ENCODE assay signal across 16 cellular contexts in the genomic region with DNA sequence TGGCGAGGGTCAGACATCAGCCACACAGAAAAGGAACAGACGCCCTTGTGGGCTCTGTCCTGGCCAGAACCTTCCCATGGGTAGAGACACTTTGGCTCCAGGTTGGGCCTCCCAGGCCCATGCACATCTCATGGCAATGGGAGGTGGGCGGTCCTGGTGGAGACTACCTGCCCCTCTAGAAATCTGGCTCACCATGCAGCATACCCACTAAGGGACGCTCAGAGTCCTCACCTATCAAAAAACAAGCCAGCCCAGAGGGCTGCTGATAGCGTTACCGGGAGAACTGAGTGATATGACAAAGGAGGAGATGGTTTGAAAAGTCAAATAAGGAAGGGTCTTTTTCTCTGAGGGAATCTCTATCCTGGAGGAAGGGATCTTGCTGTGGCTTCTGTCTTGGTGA.
DNase-seq lines count a peak whose midpoint lies in the region; ATAC-seq and TF ChIP-seq lines count a peak whose summit lies in the region.
"Had no signal": no experiment of that assay in that cellular context is flagged by ENCODE, and none has a peak within 500 bp of the region (broad histone marks: within the 10 kb centered on the region; RNA-seq: fewer than 3 reads in every experiment).

No MANE protein-coding gene starts in this region.

- ATAC-seq in left ventricle myocardium superior, result peak; percentile 15
- ATAC-seq in stimulated activated memory B cell treated with anti-CD40 and anti-IgM and Interleukin-4, amounts not matched to agents 10 μg/mL and 1 μg/mL and 100 μg/mL, for 72 hours, result no peak

- no peak overlapping the region for H4K5ac ChIP-seq in H9 (ENCODE audit: insufficient read length, low read depth, low read length)

- no peaks in the 10 kb centered on the region for H3K79me1 ChIP-seq in H9 (ENCODE audit: insufficient read depth, low read depth, low read length, poor library complexity, severe bottlenecking)

- no peaks in the 10 kb centered on the region for H3K23me2 ChIP-seq in H9 (ENCODE audit: insufficient read length, low read depth, low read length, poor library complexity, severe bottlenecking)

- H3T11ph ChIP-seq in H9 (ENCODE audit: low read length), result no peak overlapping the region

- intact Hi-C loops in left ventricle myocardium superior (cut with micrococcal nuclease), result no loop called here
- intact Hi-C loops in cardiac septum (cut with DNase I), result no loop called here
- intact Hi-C loops in ascending aorta (cut with DNase I), result no loop called here

- H3K18ac ChIP-seq in H9 (ENCODE audit: insufficient read length, low read depth, low read length), result no peak overlapping the region

- H3K27ac ChIP-seq in H9 (ENCODE audit: insufficient read length, low read depth, low read length) (no peak overlapping the region), ascending aorta (no peak overlapping the region)
- H3K27ac ChIP-seq: RWPE1, SJCRH30 had no signal

- H2AFZ ChIP-seq in H9 (ENCODE audit: low read length), result no peak overlapping the region

- H3K4me1 ChIP-seq in H9 (ENCODE audit: insufficient read depth, low read length), result no peaks in the 10 kb centered on the region
- H3K4me1 ChIP-seq in ascending aorta, result no peaks in the 10 kb centered on the region

- TF ChIP-seq CTCF in H9 (conservative IDR thresholded peaks at IDR 0.05), result peak; percentile 25; the same call in 2 of the 3 replicates
- TF ChIP-seq CTCF in ascending aorta (IDR thresholded peaks at IDR 0.05), result peak in 2 of 3 experiments; percentile 6 to 9

- no peaks in the 10 kb centered on the region for H4K20me1 ChIP-seq in H9 (ENCODE audit: control insufficient read depth, insufficient read depth, insufficient read length)

- H3K27ac Mint-ChIP-seq in H9, result no peak overlapping the region
- no peak overlapping the region for H3K27ac Mint-ChIP-seq in stimulated activated memory B cell treated with anti-CD40 and anti-IgM and Interleukin-4, amounts not matched to agents 10 μg/mL and 1 μg/mL and 100 μg/mL, for 72 hours
- H3K27ac Mint-ChIP-seq: HFFc6 had no signal

- no peak overlapping the region for H3K9ac ChIP-seq in H9 (ENCODE audit: extremely low read depth, insufficient read length, low read length)

- H2AK5ac ChIP-seq in H9 (ENCODE audit: insufficient read length, low read length), result no peak overlapping the region

- no peak overlapping the region for H4K8ac ChIP-seq in H9 (replicated peaks; ENCODE audit: insufficient read length, low read depth, low read length)

- no peaks in the 10 kb centered on the region for H3K79me2 ChIP-seq in H9 (ENCODE audit: insufficient read depth, low read length)

- no peaks in the 10 kb centered on the region for H3K9me3 ChIP-seq in H9 (ENCODE audit: control insufficient read depth, low read depth, low read length)
- no peaks in the 10 kb centered on the region for H3K9me3 ChIP-seq in ascending aorta
- H3K9me3 ChIP-seq: SJCRH30 had no signal

- H3K4me3 Mint-ChIP-seq in H9, result no peak overlapping the region; a peak in 1 of 5 replicates
- H3K4me3 Mint-ChIP-seq in stimulated activated memory B cell treated with anti-CD40 and anti-IgM and Interleukin-4, amounts not matched to agents 10 μg/mL and 1 μg/mL and 100 μg/mL, for 72 hours, result no peak overlapping the region
- H3K4me3 Mint-ChIP-seq: CD8-positive, alpha-beta memory T cell; HFFc6 had no signal

- H3K14ac ChIP-seq in H9 (ENCODE audit: insufficient read depth, low read length), result no peak overlapping the region

- H3K23ac ChIP-seq in H9 (ENCODE audit: insufficient read length, low read depth, low read length), result no peak overlapping the region

- H3K36me3 ChIP-seq in ascending aorta, result no peaks in the 10 kb centered on the region
- H3K36me3 ChIP-seq: SJCRH30 had no signal

- no peaks in the 10 kb centered on the region for H3K36me3 Mint-ChIP-seq in H9 (ENCODE audit: insufficient read depth in 1 of 3, low read depth in 3 of 3)
- H3K36me3 Mint-ChIP-seq in stimulated activated memory B cell treated with anti-CD40 and anti-IgM and Interleukin-4, amounts not matched to agents 10 μg/mL and 1 μg/mL and 100 μg/mL, for 72 hours, result no peaks in the 10 kb centered on the region
- H3K36me3 Mint-ChIP-seq: CD8-positive, alpha-beta memory T cell had no signal

- no peaks in the 10 kb centered on the region for H3K9me3 Mint-ChIP-seq in H9
- H3K9me3 Mint-ChIP-seq in stimulated activated memory B cell treated with anti-CD40 and anti-IgM and Interleukin-4, amounts not matched to agents 10 μg/mL and 1 μg/mL and 100 μg/mL, for 72 hours, result no peaks in the 10 kb centered on the region
- H3K9me3 Mint-ChIP-seq: CD8-positive, alpha-beta memory T cell; HFFc6 had no signal

- H2BK15ac ChIP-seq in H9 (ENCODE audit: low read depth, low read length), result no peak overlapping the region

- DNase-seq in left ventricle myocardium superior (no peak), cardiac septum (ENCODE audit: low spot score) (no peak), H9 (peak; percentile 50), ascending aorta (ENCODE audit: low spot score in 2 of 2) (no peak), A172 (ENCODE audit: low spot score) (no peak), NCI-H1105 treated with DMSO at 0.1 percent for 48 hours (lab: John Stamatoyannopoulos, UW) (no peak)
- DNase-seq: AML-193; CD8-positive, alpha-beta memory T cell; HFFc6; Karpas-422; MM.1S; NCI-H1417 treated with DMSO at 0.1 percent for 48 hours; NCI-H526 treated with DMSO at 0.1 percent for 48 hours; SJCRH30 had no signal

- WGBS in H9 (ENCODE audit: extremely low coverage, insufficient read length, low lambda C conversion rate), result no CpG with 5 or more reads among the region's 6 CpGs

- H3K4me3 ChIP-seq in ascending aorta, result no peak overlapping the region
- H3K4me3 ChIP-seq: SJCRH30 had no signal

- no peak overlapping the region for H3K56ac ChIP-seq in H9 (ENCODE audit: insufficient read length, low read depth, low read length)

- H3K27me3 ChIP-seq in H9 (ENCODE audit: insufficient read depth, low read length) (no peaks in the 10 kb centered on the region), ascending aorta (no peaks in the 10 kb centered on the region)
- H3K27me3 ChIP-seq: SJCRH30 had no signal

- H2BK12ac ChIP-seq in H9 (ENCODE audit: insufficient read length, low read depth, low read length), result no peak overlapping the region

- H2BK5ac ChIP-seq in H9 (ENCODE audit: insufficient read length, low read length), result no peak overlapping the region

- H3K4ac ChIP-seq in H9 (ENCODE audit: low read depth, low read length), result no peak overlapping the region

- no peak overlapping the region for H2BK120ac ChIP-seq in H9 (ENCODE audit: low read depth, low read length, poor library complexity, severe bottlenecking)

- no peak overlapping the region for H4K91ac ChIP-seq in H9 (ENCODE audit: insufficient read length, low read depth, low read length)

- H2BK20ac ChIP-seq in H9 (ENCODE audit: low read depth, low read length, poor library complexity, severe bottlenecking), result no peak overlapping the region

- H3K4me1 Mint-ChIP-seq in H9, result peaks cover 0 to 3% of the 10 kb centered on the region in 2 experiments; a peak in 1 of 4 replicates
- no peaks in the 10 kb centered on the region for H3K4me1 Mint-ChIP-seq in stimulated activated memory B cell treated with anti-CD40 and anti-IgM and Interleukin-4, amounts not matched to agents 10 μg/mL and 1 μg/mL and 100 μg/mL, for 72 hours
- H3K4me1 Mint-ChIP-seq: CD8-positive, alpha-beta memory T cell had no signal

- H3K4me2 ChIP-seq in H9 (ENCODE audit: insufficient read depth, insufficient read length, low read length), result no peak overlapping the region

- peaks cover 3% of the 10 kb centered on the region for H3K27me3 Mint-ChIP-seq in H9 (ENCODE audit: low read depth)
- H3K27me3 Mint-ChIP-seq in stimulated activated memory B cell treated with anti-CD40 and anti-IgM and Interleukin-4, amounts not matched to agents 10 μg/mL and 1 μg/mL and 100 μg/mL, for 72 hours, result no peaks in the 10 kb centered on the region
